In genomic region chr6:26473758-26474438, GRCh38 we compare ENCODE assay signal across 8 cellular contexts. TPM values are rescaled to one million over a fixed set of nuclear protein-coding genes. Genes with fewer than 3 reads are reported as not detected.
A peak's percentile ranks its signal among the peaks of the same experiment; 100 is the strongest.
DNase-seq lines count a peak whose midpoint lies in the region; ATAC-seq and TF ChIP-seq lines count a peak whose summit lies in the region.

No MANE protein-coding gene starts in this region.

- peaks cover 5% of the 10 kb centered on the region for H3K9me3 Mint-ChIP-seq in activated naive CD8-positive, alpha-beta T cell (ENCODE audit: low read depth)

- H3K36me3 Mint-ChIP-seq in activated naive CD8-positive, alpha-beta T cell, result peaks cover 10% of the 10 kb centered on the region

- H3K27me3 ChIP-seq in H7 (ENCODE audit: control insufficient read depth, insufficient read depth, low read length) (no peaks in the 10 kb centered on the region), MG63 (no peaks in the 10 kb centered on the region), trophoblast cell (ENCODE audit: insufficient read depth, low read length) (no peaks in the 10 kb centered on the region), transverse colon (no peaks in the 10 kb centered on the region)

- peaks cover 4% of the 10 kb centered on the region for H3K79me1 ChIP-seq in trophoblast cell (ENCODE audit: low read length)

- H3K23ac ChIP-seq in trophoblast cell (ENCODE audit: low read length), result no peak overlapping the region

- no peak overlapping the region for H2BK120ac ChIP-seq in trophoblast cell (ENCODE audit: insufficient read depth, low read length, poor library complexity)

- TF ChIP-seq CTCF in transverse colon (IDR thresholded peaks at IDR 0.05), result no peak

- no peak overlapping the region for H3K9ac ChIP-seq in trophoblast cell (ENCODE audit: low read length)

- no peak overlapping the region for H4K8ac ChIP-seq in trophoblast cell (ENCODE audit: low read depth, low read length)

- H3K4me2 ChIP-seq in trophoblast cell (ENCODE audit: low read length), result peak overlapping the region; percentile 36

- H3K4ac ChIP-seq in trophoblast cell (ENCODE audit: low read depth, low read length), result no peak overlapping the region

- H3K4me3 ChIP-seq in H7 (ENCODE audit: insufficient read depth, low read depth, low read length), result peak overlapping the region; percentile 16
- peak overlapping the region; percentile 63 for H3K4me3 ChIP-seq in MG63
- H3K4me3 ChIP-seq in trophoblast cell (ENCODE audit: low read depth, low read length), result no peak overlapping the region
- H3K4me3 ChIP-seq in transverse colon, result peak overlapping the region in 3 of 4 donors; percentile 30 to 49 (median 33)

- H3K4me3 Mint-ChIP-seq in activated naive CD8-positive, alpha-beta T cell, result peak overlapping the region; percentile 99

- H3K9me3 ChIP-seq in MG63 (no peaks in the 10 kb centered on the region), trophoblast cell (ENCODE audit: insufficient read depth, low read depth, low read length) (peaks cover 1% of the 10 kb centered on the region), transverse colon (no peaks in the 10 kb centered on the region)

- H2AFZ ChIP-seq in trophoblast cell (ENCODE audit: insufficient read depth, low read length, poor library complexity), result no peak overlapping the region

- no peak overlapping the region for H2BK12ac ChIP-seq in trophoblast cell (ENCODE audit: low read length)

- no CpG with 5 or more reads among the region's 12 CpGs for WGBS in trophoblast cell (ENCODE audit: extremely low coverage, insufficient coverage, insufficient read length)
- WGBS in transverse colon (ENCODE audit: low coverage in 1 of 2), 2 donors, result 0 to 1% methylated on average over 1 to 12 of the region's 12 CpGs

- H4K91ac ChIP-seq in trophoblast cell (ENCODE audit: low read depth, low read length), result no peak overlapping the region

- peak; percentile 98 for ATAC-seq in SK-N-SH treated with all-trans-retinoic acid at 6 μM for 48 hours
- ATAC-seq in Right ventricle myocardium inferior, result peak; percentile 95

- in situ Hi-C loops in transverse colon (cut with MboI; ENCODE audit: low pct_ligation_motif_present in 1 of 4, low pct_unique_long_range_greater_than_20kb in 1 of 4, low sequenced_read_pairs in 3 of 4), result loop anchor here in 1 of 4 donors (25.0 kb wide), 1 partner anchor 112 kb away; the partner anchor contains the start of gene BTN3A2

- TF ChIP-seq EP300 in transverse colon (IDR thresholded peaks at IDR 0.05; ENCODE audit: low read depth), result no peak

- H3K4me1 ChIP-seq in trophoblast cell (ENCODE audit: control insufficient read depth in 1 of 2, insufficient read depth in 2 of 2, low read length in 2 of 2), result peaks cover 0 to 6% of the 10 kb centered on the region in 2 experiments
- H3K4me1 ChIP-seq in transverse colon, result peaks cover 5 to 33% (median 15%) of the 10 kb centered on the region in 4 donors

- H3K14ac ChIP-seq in trophoblast cell (ENCODE audit: low read length), result no peak overlapping the region

- H3K18ac ChIP-seq in trophoblast cell (ENCODE audit: low read length), result no peak overlapping the region

- H4K12ac ChIP-seq in trophoblast cell (ENCODE audit: low read depth, low read length), result no peak overlapping the region

- DNase-seq in ELR (ENCODE audit: low read depth) (peak; percentile 95), H7 (peak; percentile 59), MG63 (peak; percentile 83), Right ventricle myocardium inferior (ENCODE audit: missing footprints) (peak; percentile 84), trophoblast cell (peak; percentile 57 to 88), transverse colon (peak; percentile 89)

- H3K36me3 ChIP-seq in H7 (replicated peaks; ENCODE audit: control insufficient read depth, insufficient read depth, low read length), result peaks cover 2% of the 10 kb centered on the region
- peaks cover 6% of the 10 kb centered on the region for H3K36me3 ChIP-seq in MG63
- peaks cover 2 to 3% of the 10 kb centered on the region in 2 experiments for H3K36me3 ChIP-seq in trophoblast cell (ENCODE audit: control insufficient read depth in 1 of 2, insufficient read depth in 2 of 2, low read length in 2 of 2)
- peaks cover 0 to 7% (median under 1%) of the 10 kb centered on the region in 4 donors for H3K36me3 ChIP-seq in transverse colon

- peak overlapping the region; percentile 100 for H3K27ac Mint-ChIP-seq in activated naive CD8-positive, alpha-beta T cell

- intact Hi-C loops in Right ventricle myocardium inferior (cut with DNase I) (loop anchor here (2.0 kb wide), 1 partner anchor 47 kb away; no protein-coding TSS in a partner anchor), transverse colon (cut with DNase I; ENCODE audit: low total_unique reads) (no loop called here)

- no peaks in the 10 kb centered on the region for H3K79me2 ChIP-seq in trophoblast cell (ENCODE audit: control insufficient read depth, insufficient read depth, low read length, poor library complexity)

- no peak overlapping the region for H2BK5ac ChIP-seq in trophoblast cell (ENCODE audit: low read depth, low read length, poor library complexity)

- H3K27ac ChIP-seq in trophoblast cell (ENCODE audit: low read depth, low read length) (no peak overlapping the region), transverse colon (peak overlapping the region; percentile 93 to 96 (median 94))

- peaks cover 63% of the 10 kb centered on the region for H3K4me1 Mint-ChIP-seq in activated naive CD8-positive, alpha-beta T cell (ENCODE audit: low read depth)

- H3K27me3 Mint-ChIP-seq in activated naive CD8-positive, alpha-beta T cell, result no peaks in the 10 kb centered on the region

- peak; percentile 88 for TF ChIP-seq POLR2A in transverse colon (IDR thresholded peaks at IDR 0.05)

- no peak overlapping the region for H2AK5ac ChIP-seq in trophoblast cell (ENCODE audit: low read length)

TF ChIP-seq in SK-N-SH treated with all-trans-retinoic acid at 6 μM for 48 hours, 23 proteins besides CTCF, POLR2A, EP300 and RAD21:
- no peak for TF ChIP-seq ARNTL (CRISPR knock-in tag; IDR thresholded peaks at IDR 0.05; ENCODE audit: borderline replicate concordance, low read depth)
- no peak for TF ChIP-seq ZFP3 (CRISPR knock-in tag; IDR thresholded peaks at IDR 0.05)
- TF ChIP-seq ISL1 (CRISPR knock-in tag; IDR thresholded peaks at IDR 0.05), result no peak
- no peak for TF ChIP-seq ZNF70 (CRISPR knock-in tag; IDR thresholded peaks at IDR 0.05)
TF ChIP-seq in SK-N-SH treated with all-trans-retinoic acid at 6 μM for 48 hours: peak in this region for 0.

RNA-seq across cellular contexts. Expression of gene BTN2A1, which starts 16.1 kb away (rescaled TPM):
- total RNA-seq in H7 (2014; rRNA removed; shearing (Covaris generic)), result 7.6 and 8.2 TPM in 2 replicates
- 2.9 and 6.6 TPM in 2 replicates for total RNA-seq in MG63 (2014; rRNA removed; shearing (Covaris generic); ENCODE audit: low replicate concordance)
- total RNA-seq in Right ventricle myocardium inferior (14.5 TPM), transverse colon (10 to 100 TPM; 15.3 to 35.8 (median 20.7) TPM)
- polyA plus RNA-seq in trophoblast cell (2013), result 10.4 and 10.6 TPM in 2 replicates

RNA-seq across cellular contexts. Expression of gene BTN1A1, which starts 26.2 kb away (rescaled TPM):
- 0.11 TPM in 1 of 2 replicates, not detected in the other for total RNA-seq in H7 (2014; rRNA removed; shearing (Covaris generic))
- not detected in 2 replicates for total RNA-seq in MG63 (2014; rRNA removed; shearing (Covaris generic); ENCODE audit: low replicate concordance)
- not detected for total RNA-seq in Right ventricle myocardium inferior
- polyA plus RNA-seq in trophoblast cell (2013), result 0.01 TPM in 1 of 2 replicates, not detected in the other
- under 1 TPM in 1 of 4 donors, not detected in 3; 0.32 TPM for total RNA-seq in transverse colon

RNA-seq across cellular contexts. Expression of gene BTN3A3, which starts 33.6 kb away (rescaled TPM):
- 1.1 and 3.4 TPM in 2 replicates for total RNA-seq in H7 (2014; rRNA removed; shearing (Covaris generic))
- total RNA-seq in MG63 (2014; rRNA removed; shearing (Covaris generic); ENCODE audit: low replicate concordance), result 7.5 and 16.1 TPM in 2 replicates
- total RNA-seq in Right ventricle myocardium inferior, result 9.4 TPM
- 0.37 and 0.45 TPM in 2 replicates for polyA plus RNA-seq in trophoblast cell (2013)
- 10 to 100 TPM in 2 of 4 donors, 1 to 10 TPM in 2; 8.0 to 38.6 (median 9.5) TPM for total RNA-seq in transverse colon
